ENCODE assay signal across 7 cellular contexts in genomic region chr11:122984186-122985011, GRCh38. TPM values are rescaled to one million over a fixed set of nuclear protein-coding genes. Genes with fewer than 3 reads are reported as not detected.
DNase-seq lines count a peak whose midpoint lies in the region; ATAC-seq, FAIRE-seq and TF ChIP-seq lines count a peak whose summit lies in the region.

No MANE protein-coding gene starts in this region.

- no peaks in the 10 kb centered on the region for H3K36me3 ChIP-seq in endothelial cell of umbilical vein (ENCODE audit: control insufficient read depth in 2 of 2, extremely low read depth in 1 of 2, insufficient read depth in 2 of 2, low read length in 2 of 2)

- CTCF ChIA-PET in endothelial cell of umbilical vein (lab: Charles Lee) = interaction anchor here (0.7 to 3.1 kb wide), 3 partner anchors 37 to 121 kb away, joined by 3 to 13 read pairs (median 8); no protein-coding TSS in a partner anchor

- no peak overlapping the region for H3K27ac ChIP-seq in endothelial cell of umbilical vein (ENCODE audit: insufficient read depth, low read depth, low read length)

- H3K36me3 Mint-ChIP-seq in nephron (ENCODE audit: low read depth) = no peaks in the 10 kb centered on the region

- H3K27me3 ChIP-seq in endothelial cell of umbilical vein (ENCODE audit: control insufficient read depth in 2 of 2, insufficient read depth in 2 of 2, low read length in 2 of 2) = peaks cover 53 to 85% of the 10 kb centered on the region in 2 experiments

- intact Hi-C loops in endothelial cell of umbilical vein (cut with micrococcal nuclease) = loop anchor here (5.0 kb wide), 1 partner anchor 102 kb away; the partner anchor contains the start of gene JHY

- no peak overlapping the region for H3K9ac ChIP-seq in endothelial cell of umbilical vein (replicated peaks; ENCODE audit: extremely low read depth, insufficient read depth, low read length)

- TF ChIP-seq CTCF in GM12865 (IDR thresholded peaks at IDR 0.05; ENCODE audit: insufficient read depth, low read depth, low read length, missing control alignments) (no peak), endothelial cell of umbilical vein (IDR thresholded peaks at IDR 0.05; ENCODE audit: extremely low read depth in 1 of 2, insufficient read depth in 1 of 2, low read depth in 1 of 2, low read length in 2 of 2) (no peak), nephron (IDR thresholded peaks at IDR 0.05; ENCODE audit: unreplicated experiment in 3 of 3) (no peak)

- peak overlapping the region; percentile 69 for H2AFZ ChIP-seq in endothelial cell of umbilical vein (ENCODE audit: low read depth, low read length)

- H3K4me1 ChIP-seq in endothelial cell of umbilical vein (ENCODE audit: control insufficient read depth, extremely low read depth, insufficient read depth, low read length) = no peaks in the 10 kb centered on the region

- peak overlapping the region; percentile 64 for H3K4me2 ChIP-seq in endothelial cell of umbilical vein (ENCODE audit: insufficient read depth, low read length)

- peaks cover 10% of the 10 kb centered on the region for H3K9me3 Mint-ChIP-seq in nephron

- H4K20me1 ChIP-seq in endothelial cell of umbilical vein (replicated peaks; ENCODE audit: control insufficient read depth, extremely low read depth, insufficient read depth, low read length) = no peaks in the 10 kb centered on the region

- no TSS peak for BruUV-seq in endothelial cell of umbilical vein (replicated peaks; lab: Mats Ljungman, UMichigan)

- peaks cover 99% of the 10 kb centered on the region for H3K27me3 Mint-ChIP-seq in nephron (ENCODE audit: low read depth)

- peak overlapping the region; percentile 60 for H3K4me3 ChIP-seq in GM12865 (ENCODE audit: low read depth, low read length)
- H3K4me3 ChIP-seq in endothelial cell of umbilical vein (replicated peaks in 1 of 3; ENCODE audit: insufficient read depth in 1 of 3, low read depth in 1 of 3, low read length in 3 of 3) = peak overlapping the region; percentile 21 to 60 (median 39)

- H3K4me3 Mint-ChIP-seq in nephron = peak overlapping the region; percentile 80 to 86 (median 81)

- peaks cover 5% of the 10 kb centered on the region for H3K4me1 Mint-ChIP-seq in nephron

- no peaks in the 10 kb centered on the region for H3K9me3 ChIP-seq in endothelial cell of umbilical vein (replicated peaks; ENCODE audit: control insufficient read depth, insufficient read depth, low read length)

- FAIRE-seq in endothelial cell of umbilical vein (lab: Jason Lieb, UNC) = no peak

- dilution Hi-C loops in endothelial cell of umbilical vein (cut with MboI; ENCODE audit: extremely low pct_ligation_motif_present, low sequenced_read_pairs) = no loop called here

- no peaks in the 10 kb centered on the region for H3K9me1 ChIP-seq in endothelial cell of umbilical vein (replicated peaks; ENCODE audit: control insufficient read depth, extremely low read depth, insufficient read depth, low read length)

- H3K27ac Mint-ChIP-seq in nephron = no peak overlapping the region

- POLR2A ChIA-PET in endothelial cell of umbilical vein (lab: Charles Lee) = no interaction called here

- no peaks in the 10 kb centered on the region for H3K79me2 ChIP-seq in endothelial cell of umbilical vein (ENCODE audit: control insufficient read depth, insufficient read depth, low read length)

- ATAC-seq in GM21717 (IDR thresholded peaks at IDR 0.05; ENCODE audit: unreplicated experiment) = no peak

- TF ChIP-seq POLR2A in endothelial cell of umbilical vein (IDR thresholded peaks at IDR 0.05; ENCODE audit: low read depth, low read length) = no peak

- peak; percentile 3 for DNase-seq in GM12865 (ENCODE audit: low read depth)
- peak; percentile 82 for DNase-seq in NCI-H69 (lab: John Stamatoyannopoulos, UW)
- DNase-seq in endothelial cell of umbilical vein (ENCODE audit: low read depth, low spot score) = no peak
- no peak for DNase-seq in RKO (ENCODE audit: low spot score)
- no peak for DNase-seq in NK-92 treated with Interleukin-12 subunit alpha and Interleukin-12 subunit beta, amount 100 ng/mL, for 24 hours (lab: John Stamatoyannopoulos, UW)

TF ChIP-seq in endothelial cell of umbilical vein, 7 proteins besides CTCF, POLR2A, EP300 and RAD21:
- TF ChIP-seq EZH2 (IDR thresholded peaks at IDR 0.05; ENCODE audit: borderline replicate concordance, low read depth, low read length, severe bottlenecking) (peak; percentile 95), JUN (IDR thresholded peaks at IDR 0.05; ENCODE audit: borderline replicate concordance, insufficient read depth, insufficient read length, low read depth) (no peak), FOS (IDR thresholded peaks at IDR 0.05; ENCODE audit: borderline replicate concordance, insufficient read depth, low read length) (no peak), GATA2 (IDR thresholded peaks at IDR 0.05; ENCODE audit: insufficient read depth, insufficient read length, low read depth, low read length) (no peak)

RNA-seq across cellular contexts. Expression of gene BSX, which starts 2.8 kb away (rescaled TPM):
- total RNA-seq in endothelial cell of umbilical vein = not detected in 2 replicates
- not detected in 2 replicates for polyA plus RNA-seq in endothelial cell of umbilical vein
- polyA plus RNA-seq in endothelial cell of umbilical vein (2011; cell fraction: cytosol; rRNA removed) = not detected in 2 replicates
- not detected in 2 replicates for polyA plus RNA-seq in endothelial cell of umbilical vein (2011; cell fraction: nucleus; rRNA removed)
- polyA plus RNA-seq in endothelial cell of umbilical vein (2012) = not detected in 2 replicates
- not detected in 2 replicates for polyA minus RNA-seq in endothelial cell of umbilical vein
- not detected for polyA minus RNA-seq in endothelial cell of umbilical vein (2011; cell fraction: cytosol; rRNA and poly(A)+ RNA removed)
- not detected in 2 replicates for polyA minus RNA-seq in endothelial cell of umbilical vein (2011; cell fraction: nucleus; rRNA and poly(A)+ RNA removed)

Comparison
In these comparisons a context has a peak if more than half of its experiments do, and no peak if none do; other contexts are left out.
1. DNase-seq: peak in GM12865 (single experiment) and NCI-H69 (single experiment); none in endothelial cell of umbilical vein (single experiment), RKO (single experiment) and NK-92 treated with Interleukin-12 subunit alpha and Interleukin-12 subunit beta, amount 100 ng/mL, for 24 hours (single experiment).